In the genomic region with DNA sequence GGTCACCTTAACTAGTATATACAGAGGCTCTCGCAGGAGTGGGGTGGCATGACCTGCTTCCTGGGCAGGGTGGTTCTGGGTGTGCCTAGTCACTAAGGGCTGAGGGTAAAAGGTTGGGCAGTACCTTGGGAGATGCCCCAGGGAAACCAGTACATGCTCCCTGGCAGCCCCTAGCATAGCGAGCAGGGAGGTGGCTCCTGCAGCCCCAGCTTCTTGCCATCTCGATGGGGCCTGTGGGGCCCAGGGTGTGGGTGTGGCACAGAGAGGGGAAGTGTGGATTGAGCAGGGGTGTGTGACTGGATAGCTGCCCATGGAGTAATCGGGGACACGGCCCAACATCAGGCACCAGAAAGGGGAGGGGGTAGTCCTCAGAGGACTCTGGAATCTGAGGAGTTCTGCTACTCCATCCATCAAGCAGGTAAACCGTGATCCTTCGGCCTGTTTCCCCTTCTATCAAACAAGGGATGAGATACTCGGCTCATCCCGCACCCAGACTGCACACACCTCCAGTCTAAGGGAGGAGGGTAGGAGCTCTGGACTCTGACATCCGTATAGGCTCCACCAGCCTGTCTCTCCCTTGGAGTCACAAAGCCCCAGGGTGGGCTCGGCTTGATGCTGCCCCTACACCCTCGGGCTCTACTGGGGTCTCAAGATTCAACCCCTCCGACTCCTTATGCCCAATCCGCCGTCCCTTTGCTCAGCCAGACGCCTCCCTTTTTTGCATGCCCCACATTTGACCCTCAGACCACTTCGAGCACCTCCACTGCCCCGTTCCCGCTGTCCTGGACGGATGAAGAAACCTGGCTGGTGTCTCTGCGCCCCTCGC, we compare ENCODE assay signal across 8 cellular contexts. TPM values are rescaled to one million over a fixed set of nuclear protein-coding genes. Genes with fewer than 3 reads are reported as not detected.
DNase-seq lines count a peak whose midpoint lies in the region; ATAC-seq and TF ChIP-seq lines count a peak whose summit lies in the region.

No MANE protein-coding gene starts in this region.

- H3K27me3 Mint-ChIP-seq in activated CD8-positive, alpha-beta memory T cell treated with anti-CD3 and anti-CD28 coated beads, Interleukin-2, amount 10 ng/mL, durations not matched to agents 7 days and 5 days, result no peaks in the 10 kb centered on the region

- H3K27ac Mint-ChIP-seq in activated CD8-positive, alpha-beta memory T cell treated with anti-CD3 and anti-CD28 coated beads, Interleukin-2, amount 10 ng/mL, durations not matched to agents 7 days and 5 days, result peak overlapping the region; percentile 92

- POLR2A ChIA-PET in HEK293 (lab: Yijun Ruan, JAX), result interaction anchor here (0.6 to 4.6 kb wide), 24 partner anchors 14 to 381 kb away, joined by 3 to 107 read pairs (median 7); a partner anchor contains a TSS

- peak; percentile 75 for TF ChIP-seq CTCF in HEK293 (tag by site-specific recombination; IDR thresholded peaks at IDR 0.05)

- ATAC-seq in activated CD8-positive, alpha-beta memory T cell treated with anti-CD3 and anti-CD28 coated beads, Interleukin-2, amount 10 ng/mL, durations not matched to agents 7 days and 5 days, result no peak
- no peak for ATAC-seq in GM19455 (IDR thresholded peaks at IDR 0.05; ENCODE audit: unreplicated experiment)

- no peaks in the 10 kb centered on the region for H3K9me3 Mint-ChIP-seq in activated CD8-positive, alpha-beta memory T cell treated with anti-CD3 and anti-CD28 coated beads, Interleukin-2, amount 10 ng/mL, durations not matched to agents 7 days and 5 days (ENCODE audit: low read depth)

- H3K4me3 ChIP-seq in HEK293 (ENCODE audit: low read depth, low read length) (peak overlapping the region; percentile 74), iPS-11a (ENCODE audit: low read depth, low read length) (peak overlapping the region; percentile 85)

- peak overlapping the region; percentile 94 for H3K27ac ChIP-seq in HEK293 (ENCODE audit: extremely low read depth, low read depth, low read length)
- peak overlapping the region; percentile 90 for H3K27ac ChIP-seq in substantia nigra (ENCODE audit: low read depth, low read length, poor library complexity, severe bottlenecking)

- peaks cover 10% of the 10 kb centered on the region for H3K4me1 ChIP-seq in HEK293 (ENCODE audit: control insufficient read depth, insufficient read depth, low read length)

- H3K4me1 Mint-ChIP-seq in activated CD8-positive, alpha-beta memory T cell treated with anti-CD3 and anti-CD28 coated beads, Interleukin-2, amount 10 ng/mL, durations not matched to agents 7 days and 5 days, result peaks cover 58% of the 10 kb centered on the region

- H3K9me3 ChIP-seq in HEK293 (ENCODE audit: control insufficient read depth, insufficient read depth, low read depth, low read length), result no peaks in the 10 kb centered on the region

- H3K36me3 Mint-ChIP-seq in activated CD8-positive, alpha-beta memory T cell treated with anti-CD3 and anti-CD28 coated beads, Interleukin-2, amount 10 ng/mL, durations not matched to agents 7 days and 5 days, result peaks cover 9% of the 10 kb centered on the region

- CTCF ChIA-PET in HEK293 (lab: Yijun Ruan, JAX), result interaction anchor here (0.6 to 3.4 kb wide), 43 partner anchors 9 to 2000 kb away, joined by 3 to 26 read pairs (median 5); a partner anchor contains a TSS
- CTCF ChIA-PET in activated CD8-positive, alpha-beta memory T cell treated with anti-CD3 and anti-CD28 coated beads, Interleukin-2, amount 10 ng/mL, durations not matched to agents 7 days and 5 days (lab: Charles Lee), result interaction anchor here (0.8 to 7.7 kb wide), 26 partner anchors 10 to 335 kb away, joined by 3 to 153 read pairs (median 8); a partner anchor contains a TSS

- peaks cover 0 to 23% of the 10 kb centered on the region in 2 experiments; a peak in 1 of 3 replicates for H3K36me3 ChIP-seq in HEK293 (ENCODE audit: control insufficient read depth in 2 of 2, insufficient read depth in 1 of 2, low read length in 2 of 2)

- DNase-seq in A172 (ENCODE audit: low spot score) (peak; percentile 12), substantia nigra (lab: John Stamatoyannopoulos, UW) (peak in 1 of 49 donors; percentile 23), SHP77 (lab: John Stamatoyannopoulos, UW) (no peak), GDM1 (lab: John Stamatoyannopoulos, UW) (no peak)
- DNase-seq in activated CD8-positive, alpha-beta memory T cell treated with anti-CD3 and anti-CD28 coated beads, Interleukin-2, amount 10 ng/mL, durations not matched to agents 7 days and 5 days, result peak; percentile 51

- peak overlapping the region; percentile 96 for H3K4me3 Mint-ChIP-seq in activated CD8-positive, alpha-beta memory T cell treated with anti-CD3 and anti-CD28 coated beads, Interleukin-2, amount 10 ng/mL, durations not matched to agents 7 days and 5 days

TF ChIP-seq in HEK293, 187 proteins besides CTCF, POLR2A, EP300 and RAD21:
- TF ChIP-seq, protein P1, sequence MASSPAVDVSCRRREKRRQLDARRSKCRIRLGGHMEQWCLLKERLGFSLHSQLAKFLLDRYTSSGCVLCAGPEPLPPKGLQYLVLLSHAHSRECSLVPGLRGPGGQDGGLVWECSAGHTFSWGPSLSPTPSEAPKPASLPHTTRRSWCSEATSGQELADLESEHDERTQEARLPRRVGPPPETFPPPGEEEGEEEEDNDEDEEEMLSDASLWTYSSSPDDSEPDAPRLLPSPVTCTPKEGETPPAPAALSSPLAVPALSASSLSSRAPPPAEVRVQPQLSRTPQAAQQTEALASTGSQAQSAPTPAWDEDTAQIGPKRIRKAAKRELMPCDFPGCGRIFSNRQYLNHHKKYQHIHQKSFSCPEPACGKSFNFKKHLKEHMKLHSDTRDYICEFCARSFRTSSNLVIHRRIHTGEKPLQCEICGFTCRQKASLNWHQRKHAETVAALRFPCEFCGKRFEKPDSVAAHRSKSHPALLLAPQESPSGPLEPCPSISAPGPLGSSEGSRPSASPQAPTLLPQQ (tag by site-specific recombination; IDR thresholded peaks at IDR 0.05), result peak; percentile 62; the same call in 1 of the 2 replicates
- TF ChIP-seq, protein P2, sequence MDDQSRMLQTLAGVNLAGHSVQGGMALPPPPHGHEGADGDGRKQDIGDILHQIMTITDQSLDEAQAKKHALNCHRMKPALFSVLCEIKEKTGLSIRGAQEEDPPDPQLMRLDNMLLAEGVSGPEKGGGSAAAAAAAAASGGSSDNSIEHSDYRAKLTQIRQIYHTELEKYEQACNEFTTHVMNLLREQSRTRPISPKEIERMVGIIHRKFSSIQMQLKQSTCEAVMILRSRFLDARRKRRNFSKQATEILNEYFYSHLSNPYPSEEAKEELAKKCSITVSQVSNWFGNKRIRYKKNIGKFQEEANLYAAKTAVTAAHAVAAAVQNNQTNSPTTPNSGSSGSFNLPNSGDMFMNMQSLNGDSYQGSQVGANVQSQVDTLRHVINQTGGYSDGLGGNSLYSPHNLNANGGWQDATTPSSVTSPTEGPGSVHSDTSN (CRISPR knock-in tag; IDR thresholded peaks at IDR 0.05), result 0 out of 2 replicates have a peak, but pooled peaks have one; percentile 53
- TF ChIP-seq REPIN1 (tag by site-specific recombination; IDR thresholded peaks at IDR 0.05; ENCODE audit: low read depth) (no peak), BCL11A (tag by site-specific recombination; IDR thresholded peaks at IDR 0.05; ENCODE audit: low read depth) (no peak), KLF9 (tag by site-specific recombination; IDR thresholded peaks at IDR 0.05; ENCODE audit: low read depth) (peak; percentile 45; the same call in 1 of the 2 replicates), HOXD13 (CRISPR knock-in tag; IDR thresholded peaks at IDR 0.05; ENCODE audit: borderline replicate concordance) (0 out of 2 replicates have a peak, but pooled peaks have one; percentile 29), KLF1 (tag by site-specific recombination; IDR thresholded peaks at IDR 0.05) (peak; percentile 81)

RNA-seq across cellular contexts. Expression of a gene that starts 1.1 kb away (rescaled TPM):
- total RNA-seq in A172 (2014; rRNA removed; shearing (Covaris generic)), result 9.0 and 11.9 TPM in 2 replicates
- 10 to 100 TPM; 15.1 to 16.9 TPM for total RNA-seq in activated CD8-positive, alpha-beta memory T cell treated with anti-CD3 and anti-CD28 coated beads, Interleukin-2, amount 10 ng/mL, durations not matched to agents 7 days and 5 days

RNA-seq across cellular contexts. Expression of a gene that starts 6.7 kb away (rescaled TPM):
- 2.8 and 6.6 TPM in 2 replicates for total RNA-seq in A172 (2014; rRNA removed; shearing (Covaris generic))
- total RNA-seq in activated CD8-positive, alpha-beta memory T cell treated with anti-CD3 and anti-CD28 coated beads, Interleukin-2, amount 10 ng/mL, durations not matched to agents 7 days and 5 days, result 10 to 100 TPM; 22.9 to 23.6 TPM

RNA-seq across cellular contexts. Expression of a gene that starts 25.4 kb away (rescaled TPM):
- 545 and 619 TPM in 2 replicates for total RNA-seq in A172 (2014; rRNA removed; shearing (Covaris generic))
- total RNA-seq in activated CD8-positive, alpha-beta memory T cell treated with anti-CD3 and anti-CD28 coated beads, Interleukin-2, amount 10 ng/mL, durations not matched to agents 7 days and 5 days, result 100 to 1,000 TPM; 488 to 571 TPM

RNA-seq across cellular contexts. Expression of a gene that starts 36.4 kb away (rescaled TPM):
- 32.1 and 48.2 TPM in 2 replicates for total RNA-seq in A172 (2014; rRNA removed; shearing (Covaris generic))
- 100 to 1,000 TPM in 1 of 2 experiments, 10 to 100 TPM in 1; 96.4 to 108 TPM for total RNA-seq in activated CD8-positive, alpha-beta memory T cell treated with anti-CD3 and anti-CD28 coated beads, Interleukin-2, amount 10 ng/mL, durations not matched to agents 7 days and 5 days

RNA-seq across cellular contexts. Expression of a gene that starts 39.9 kb away (rescaled TPM):
- 141 and 145 TPM in 2 replicates for total RNA-seq in A172 (2014; rRNA removed; shearing (Covaris generic))
- 100 to 1,000 TPM in 1 of 2 experiments, 10 to 100 TPM in 1; 87.6 to 109 TPM for total RNA-seq in activated CD8-positive, alpha-beta memory T cell treated with anti-CD3 and anti-CD28 coated beads, Interleukin-2, amount 10 ng/mL, durations not matched to agents 7 days and 5 days

Comparison
In these comparisons a context has a peak if more than half of its experiments do, and no peak if none do; other contexts are left out.
1. DNase-seq: peak in A172 (single experiment) and activated CD8-positive, alpha-beta memory T cell treated with anti-CD3 and anti-CD28 coated beads, Interleukin-2, amount 10 ng/mL, durations not matched to agents 7 days and 5 days (single experiment); none in SHP77 (0 of 2) and GDM1 (single experiment).